ENCODE assay signal across 23 cellular contexts in the genomic region with DNA sequence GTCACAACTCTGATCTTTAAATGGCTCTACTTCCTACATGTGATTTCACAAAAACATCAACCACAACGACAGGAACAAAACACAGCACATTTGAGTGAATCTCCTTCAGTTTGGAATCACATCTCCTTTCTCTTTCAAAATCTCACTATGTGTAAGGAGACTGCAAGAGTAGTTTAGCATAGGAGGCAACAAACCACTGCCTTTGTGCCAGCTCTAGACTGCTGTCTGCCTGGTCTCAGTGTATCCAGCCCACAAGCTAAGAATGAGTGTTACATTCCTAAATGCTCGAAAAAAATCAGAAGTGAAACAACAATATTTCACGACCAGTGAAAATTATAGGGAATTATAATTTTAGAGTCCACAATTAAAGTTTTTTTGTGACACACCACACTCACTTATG.
"Had no signal": no experiment of that assay in that cellular context is flagged by ENCODE, and none has a peak within 500 bp of the region (broad histone marks: within the 10 kb centered on the region; RNA-seq: fewer than 3 reads in every experiment).

No MANE protein-coding gene starts in this region.

- H3K27ac ChIP-seq: esophagus muscularis mucosa, foreskin keratinocyte, heart left ventricle, neural progenitor cell, right lobe of liver, thoracic aorta, upper lobe of left lung, vagina had no signal

- H3K4me3 ChIP-seq: esophagus muscularis mucosa, heart left ventricle, neural progenitor cell, right lobe of liver, thoracic aorta, upper lobe of left lung, vagina had no signal

- H3K4me1 Mint-ChIP-seq: activated CD4-positive, alpha-beta T cell treated with anti-CD3 and anti-CD28 coated beads, Interleukin-2, amount 10 ng/mL, durations not matched to agents 7 days and 5 days; immature natural killer cell; memory B cell; naive thymus-derived CD4-positive, alpha-beta T cell had no signal

- H3K27ac Mint-ChIP-seq: activated CD4-positive, alpha-beta T cell treated with anti-CD3 and anti-CD28 coated beads, Interleukin-2, amount 10 ng/mL, durations not matched to agents 7 days and 5 days; activated CD8-positive, alpha-beta T cell treated with anti-CD3 and anti-CD28 coated beads for 36 hours; activated naive CD4-positive, alpha-beta T cell treated with anti-CD3 and anti-CD28 coated beads, Interleukin-2, amount 50 U/mL, for 72 hours; activated T-cell treated with anti-CD3 and anti-CD28 coated beads, Interleukin-2, amount 50 U/mL, for 72 hours; immature natural killer cell; memory B cell; naive thymus-derived CD4-positive, alpha-beta T cell; neural progenitor cell; stimulated activated naive CD8-positive, alpha-beta T cell treated with anti-CD3 and anti-CD28 coated beads, Interleukin-15, Interleukin-2, amounts not matched to agents 100 ng/mL and 50 ng/mL, for 24 hours; WTC11 had no signal

- H3K4me3 Mint-ChIP-seq: activated CD4-positive, alpha-beta T cell treated with anti-CD3 and anti-CD28 coated beads, Interleukin-2, amount 10 ng/mL, durations not matched to agents 7 days and 5 days; activated CD8-positive, alpha-beta T cell treated with anti-CD3 and anti-CD28 coated beads for 36 hours; activated T-cell treated with anti-CD3 and anti-CD28 coated beads, Interleukin-2, amount 50 U/mL, for 72 hours; immature natural killer cell; memory B cell; naive thymus-derived CD4-positive, alpha-beta T cell; neural progenitor cell; stimulated activated naive CD8-positive, alpha-beta T cell treated with anti-CD3 and anti-CD28 coated beads, Interleukin-15, Interleukin-2, amounts not matched to agents 100 ng/mL and 50 ng/mL, for 24 hours; WTC11 had no signal

- H2AFZ ChIP-seq: neural progenitor cell had no signal

- H3K27me3 ChIP-seq: esophagus muscularis mucosa, foreskin keratinocyte, heart left ventricle, neural progenitor cell, right lobe of liver, upper lobe of left lung, vagina had no signal

- H3K27me3 Mint-ChIP-seq: activated CD4-positive, alpha-beta T cell treated with anti-CD3 and anti-CD28 coated beads, Interleukin-2, amount 10 ng/mL, durations not matched to agents 7 days and 5 days; activated CD8-positive, alpha-beta T cell treated with anti-CD3 and anti-CD28 coated beads for 36 hours; memory B cell; stimulated activated naive CD8-positive, alpha-beta T cell treated with anti-CD3 and anti-CD28 coated beads, Interleukin-15, Interleukin-2, amounts not matched to agents 100 ng/mL and 50 ng/mL, for 24 hours had no signal

- H3K36me3 Mint-ChIP-seq: activated naive CD4-positive, alpha-beta T cell treated with anti-CD3 and anti-CD28 coated beads, Interleukin-2, amount 50 U/mL, for 72 hours; memory B cell; naive thymus-derived CD4-positive, alpha-beta T cell; neural progenitor cell; WTC11 had no signal

- H3K4me1 ChIP-seq: esophagus muscularis mucosa, foreskin keratinocyte, heart left ventricle, neural progenitor cell, right lobe of liver, upper lobe of left lung, vagina had no signal

- H3K9me3 ChIP-seq: esophagus muscularis mucosa, heart left ventricle, right lobe of liver, thoracic aorta, upper lobe of left lung, vagina had no signal

- H3K9me3 Mint-ChIP-seq: activated CD8-positive, alpha-beta T cell treated with anti-CD3 and anti-CD28 coated beads for 36 hours; memory B cell; neural progenitor cell had no signal

- H3K9ac ChIP-seq: neural progenitor cell had no signal

- ATAC-seq: activated CD8-positive, alpha-beta T cell treated with anti-CD3 and anti-CD28 coated beads for 36 hours; activated naive CD4-positive, alpha-beta T cell treated with anti-CD3 and anti-CD28 coated beads, Interleukin-2, amount 50 U/mL, for 72 hours; activated T-cell treated with anti-CD3 and anti-CD28 coated beads, Interleukin-2, amount 50 U/mL, for 72 hours; foreskin keratinocyte; heart left ventricle; naive thymus-derived CD4-positive, alpha-beta T cell; right lobe of liver; WTC11 had no signal

- H3K4me2 ChIP-seq: neural progenitor cell had no signal

- H3K36me3 ChIP-seq: esophagus muscularis mucosa, heart left ventricle, neural progenitor cell, right lobe of liver, thoracic aorta, upper lobe of left lung, vagina had no signal

- DNase-seq: activated CD4-positive, alpha-beta T cell treated with anti-CD3 and anti-CD28 coated beads for 1 hour; activated CD4-positive, alpha-beta T cell treated with anti-CD3 and anti-CD28 coated beads, Interleukin-2, amount 10 ng/mL, durations not matched to agents 7 days and 5 days; activated CD8-positive, alpha-beta T cell treated with anti-CD3 and anti-CD28 coated beads for 36 hours; activated naive CD4-positive, alpha-beta T cell; activated T-cell treated with anti-CD3 and anti-CD28 coated beads, Interleukin-2, amount 50 U/mL, for 72 hours; dermis blood vessel endothelial cell; effector CD4-positive, alpha-beta T cell; foreskin keratinocyte; heart left ventricle; immature natural killer cell; midbrain; naive thymus-derived CD4-positive, alpha-beta T cell; right lobe of liver; stimulated activated CD4-positive, alpha-beta T cell treated with anti-CD3 and anti-CD28 coated beads, Interleukin-2, amount 100 ng/mL, for 48 hours; upper lobe of left lung had no signal
